Comparison of ENCODE assay signal across 23 cellular contexts in genomic region chr10:61398730-61399129, GRCh38. TPM values are rescaled to one million over a fixed set of nuclear protein-coding genes. Genes with fewer than 3 reads are reported as not detected.
DNase-seq lines count a peak whose midpoint lies in the region; ATAC-seq, FAIRE-seq and TF ChIP-seq lines count a peak whose summit lies in the region.
"Had no signal": no experiment of that assay in that cellular context is flagged by ENCODE, and none has a peak within 500 bp of the region (broad histone marks: within the 10 kb centered on the region; RNA-seq: fewer than 3 reads in every experiment).

No MANE protein-coding gene starts in this region.

- H3K27me3 ChIP-seq in KMS-11 (ENCODE audit: insufficient read depth, low read depth) (no peaks in the 10 kb centered on the region), mesenchymal stem cell (ENCODE audit: control insufficient read depth in 1 of 2, insufficient read depth in 1 of 2, low read length in 2 of 2) (no peaks in the 10 kb centered on the region), foreskin keratinocyte (no peaks in the 10 kb centered on the region), colonic mucosa (no peaks in the 10 kb centered on the region)
- H3K27me3 ChIP-seq: Peyer's patch had no signal

- CTCF ChIA-PET in A549 (lab: Yijun Ruan, JAX) = interaction anchor here (1.1 kb wide), 1 partner anchor 7 kb away, joined by 3 read pairs; no protein-coding TSS in a partner anchor

- no peak for TF ChIP-seq CTCF in A549 (IDR thresholded peaks at IDR 0.05)
- TF ChIP-seq CTCF in KMS-11 (conservative IDR thresholded peaks at IDR 0.05; ENCODE audit: low read depth, low read length) = no peak
- no peak for TF ChIP-seq CTCF in astrocyte of the spinal cord (IDR thresholded peaks at IDR 0.05; ENCODE audit: low read depth, low read length)
- TF ChIP-seq CTCF in foreskin keratinocyte (conservative IDR thresholded peaks at IDR 0.05) = no peak
- no peak for TF ChIP-seq CTCF in colonic mucosa (IDR thresholded peaks at IDR 0.05)

- TF ChIP-seq POLR2A in A549 (IDR thresholded peaks at IDR 0.05; ENCODE audit: low read length) = no peak

- H3K14ac ChIP-seq in mesenchymal stem cell (ENCODE audit: low read length in 2 of 2) = no peak overlapping the region

- H3K27ac ChIP-seq in A549 (no peak overlapping the region), KMS-11 (no peak overlapping the region), mesenchymal stem cell (ENCODE audit: low read length, poor library complexity, severe bottlenecking) (no peak overlapping the region), foreskin keratinocyte (no peak overlapping the region), colonic mucosa (no peak overlapping the region)
- H3K27ac ChIP-seq: C4-2B, SK-N-MC had no signal

- H3K18ac ChIP-seq in mesenchymal stem cell (ENCODE audit: low read depth in 1 of 2, low read length in 2 of 2) = no peak overlapping the region

- H2AFZ ChIP-seq in KMS-11 (ENCODE audit: low read depth) = peak overlapping the region; percentile 43; the same call in 1 of the 2 replicates
- H2AFZ ChIP-seq in mesenchymal stem cell (ENCODE audit: low read depth, low read length) = no peak overlapping the region
- H2AFZ ChIP-seq: GM23338 had no signal

- H3K4me1 ChIP-seq in A549 = peaks cover 7% of the 10 kb centered on the region; the same call in 1 of the 3 replicates
- peaks cover 6% of the 10 kb centered on the region for H3K4me1 ChIP-seq in KMS-11 (ENCODE audit: low read depth, poor library complexity, severe bottlenecking)
- no peaks in the 10 kb centered on the region for H3K4me1 ChIP-seq in mesenchymal stem cell (ENCODE audit: control insufficient read depth, insufficient read depth, low read depth, low read length)
- no peaks in the 10 kb centered on the region for H3K4me1 ChIP-seq in foreskin keratinocyte
- no peaks in the 10 kb centered on the region for H3K4me1 ChIP-seq in colonic mucosa

- H3K4me3 ChIP-seq in A549 = no peak overlapping the region
- H3K4me3 ChIP-seq in KMS-11 (IDR thresholded peaks at IDR 0.05; ENCODE audit: insufficient read depth, low read depth, low read length) = no peak overlapping the region
- H3K4me3 ChIP-seq in astrocyte of the spinal cord (ENCODE audit: low read depth, low read length) = no peak overlapping the region
- H3K4me3 ChIP-seq in mesenchymal stem cell (ENCODE audit: insufficient read depth in 1 of 2, low read depth in 1 of 2, low read length in 2 of 2) = no peak overlapping the region
- no peak overlapping the region for H3K4me3 ChIP-seq in colonic mucosa
- H3K4me3 ChIP-seq: GM12878, GM23338, Peyer's patch, SK-N-MC had no signal

- H3K4me2 ChIP-seq in A549 (0 out of 3 replicates have a peak overlapping the region, but pooled peaks have one; percentile 1), KMS-11 (no peak overlapping the region), mesenchymal stem cell (ENCODE audit: low read length, poor library complexity, severe bottlenecking) (no peak overlapping the region)
- H3K4me2 ChIP-seq: GM23338 had no signal

- no peak overlapping the region for H2BK12ac ChIP-seq in mesenchymal stem cell (ENCODE audit: low read length in 2 of 2)

- no peak overlapping the region for H4K8ac ChIP-seq in mesenchymal stem cell (ENCODE audit: low read length)

- peak in 1 of 2 experiments; percentile 53; a peak in 1 of 6 replicates for ATAC-seq in A549
- ATAC-seq in foreskin keratinocyte = no peak
- no peak for ATAC-seq in GM18907 (IDR thresholded peaks at IDR 0.05; ENCODE audit: unreplicated experiment)
- ATAC-seq: GM12878, GM23338, HCT116 had no signal

- H3K9ac ChIP-seq in KMS-11 (no peak overlapping the region), mesenchymal stem cell (ENCODE audit: low read length) (peak overlapping the region; percentile 28), colonic mucosa (ENCODE audit: low read depth in 2 of 2, low read length in 2 of 2) (no peak overlapping the region)

- H2BK5ac ChIP-seq in mesenchymal stem cell (ENCODE audit: low read depth, low read length, poor library complexity, severe bottlenecking) = no peak overlapping the region

- no peak overlapping the region for H3K4ac ChIP-seq in mesenchymal stem cell (ENCODE audit: low read depth in 1 of 2, low read length in 2 of 2)

- no peaks in the 10 kb centered on the region for H3K36me3 ChIP-seq in KMS-11 (ENCODE audit: insufficient read depth)
- no peaks in the 10 kb centered on the region for H3K36me3 ChIP-seq in mesenchymal stem cell (ENCODE audit: control insufficient read depth in 1 of 2, insufficient read depth in 2 of 2, low read depth in 1 of 2, low read length in 2 of 2)
- no peaks in the 10 kb centered on the region for H3K36me3 ChIP-seq in colonic mucosa
- H3K36me3 ChIP-seq: Peyer's patch had no signal

- no peak for TF ChIP-seq EP300 in A549 (IDR thresholded peaks at IDR 0.05)

- no peak overlapping the region for H2BK15ac ChIP-seq in mesenchymal stem cell (ENCODE audit: low read depth, poor library complexity, severe bottlenecking)

- no peak overlapping the region for H4K91ac ChIP-seq in mesenchymal stem cell (ENCODE audit: low read length)

- H3K23ac ChIP-seq in mesenchymal stem cell (ENCODE audit: low read length in 2 of 2) = no peak overlapping the region

- DNase-seq in A549 (ENCODE audit: low read depth in 1 of 2, low spot score in 1 of 2) (peak in 1 of 2 experiments; percentile 10), astrocyte of the spinal cord (ENCODE audit: low read depth, low spot score) (peak; percentile 31), mesenchymal stem cell (no peak), NOMO-1 treated with dmso at 0.1 percent for 144 hours (lab: John Stamatoyannopoulos, UW; ENCODE audit: unreplicated experiment) (no peak), foreskin keratinocyte (no peak), colonic mucosa (no peak)
- DNase-seq: DMS153, KG1, NCI-H1105, NCI-H1694, NCI-H510A treated with DMSO at 0.1 percent for 48 hours, NCI-H82, Peyer's patch, Right ventricle myocardium superior had no signal

- H3K9me3 ChIP-seq in A549 = no peaks in the 10 kb centered on the region
- no peaks in the 10 kb centered on the region for H3K9me3 ChIP-seq in mesenchymal stem cell (ENCODE audit: control insufficient read depth, low read length)
- H3K9me3 ChIP-seq in colonic mucosa = no peaks in the 10 kb centered on the region
- H3K9me3 ChIP-seq: Caco-2, Peyer's patch had no signal

- H4K20me1 ChIP-seq in KMS-11 (ENCODE audit: insufficient read depth) = no peaks in the 10 kb centered on the region

- POLR2A ChIA-PET in A549 (lab: Yijun Ruan, JAX) = no interaction called here

- no peak overlapping the region for H2AK5ac ChIP-seq in mesenchymal stem cell (ENCODE audit: low read length, severe bottlenecking)

- H3K79me1 ChIP-seq in mesenchymal stem cell (replicated peaks; ENCODE audit: low read length, poor library complexity, severe bottlenecking) = no peaks in the 10 kb centered on the region

- no peak for FAIRE-seq in A549 (lab: Jason Lieb, UNC)
- FAIRE-seq: G401.6, GM12878 had no signal

- TF ChIP-seq RAD21 in A549 (conservative IDR thresholded peaks at IDR 0.05 in 1 of 2, IDR thresholded peaks at IDR 0.05 in 1 of 2) = no peak

- no peaks in the 10 kb centered on the region for H3K79me2 ChIP-seq in KMS-11 (ENCODE audit: insufficient read depth, low read depth)

- in situ Hi-C loops in astrocyte of the spinal cord (cut with HindIII; ENCODE audit: low sequenced_read_pairs) = no loop called here

- intact Hi-C loops in colonic mucosa (cut with DNase I) = no loop called here

- no peak overlapping the region for H2BK120ac ChIP-seq in mesenchymal stem cell (ENCODE audit: low read depth, low read length)

TF ChIP-seq in A549, 52 proteins besides CTCF, POLR2A, EP300 and RAD21:
- TF ChIP-seq NFE2L2 (conservative IDR thresholded peaks at IDR 0.05; ENCODE audit: low read length) (no peak), HDAC2 (IDR thresholded peaks at IDR 0.05) (no peak), CEBPB (IDR thresholded peaks at IDR 0.05) (no peak), ZFP36 (IDR thresholded peaks at IDR 0.05; ENCODE audit: borderline replicate concordance, partially characterized antibody) (no peak), FOSL2 (IDR thresholded peaks at IDR 0.05) (no peak), FOSL2 (CRISPR knock-in tag; IDR thresholded peaks at IDR 0.05) (no peak), GATA3 (IDR thresholded peaks at IDR 0.05; ENCODE audit: borderline replicate concordance) (no peak), NR3C1 (IDR thresholded peaks at IDR 0.05) (no peak), USF2 (IDR thresholded peaks at IDR 0.05) (no peak), ZSCAN20 (CRISPR knock-in tag; IDR thresholded peaks at IDR 0.05) (no peak), NPAS2 (CRISPR knock-in tag; IDR thresholded peaks at IDR 0.05; ENCODE audit: borderline replicate concordance) (no peak), FOSB (CRISPR knock-in tag; IDR thresholded peaks at IDR 0.05) (no peak), MAX (IDR thresholded peaks at IDR 0.05) (no peak), JUNB (IDR thresholded peaks at IDR 0.05) (no peak)

RNA-seq across cellular contexts. Expression of gene TMEM26, which starts 54.5 kb away (rescaled TPM):
- polyA plus RNA-seq in A549 (2011; rRNA removed) = 0.08 and 0.10 TPM in 2 replicates
- not detected in 2 replicates for polyA plus RNA-seq in A549 (2012; cell fraction: cytosol; rRNA removed)
- polyA plus RNA-seq in A549 (2012; cell fraction: nucleus; rRNA removed) = not detected in 2 replicates
- polyA plus RNA-seq in A549 (2017; fragmentation: RNase III; extraction: RNeasy Plus Mini Kit Qiagen cat#74134 plus additional on column Dnase treatment) = 0.03 to 0.09 TPM in 2 of 3 replicates, not detected in the other
- polyA minus RNA-seq in A549 (2011; rRNA and poly(A)+ RNA removed) = 0.12 and 0.15 TPM in 2 replicates
- 11.6 TPM for polyA plus RNA-seq in mesenchymal stem cell (2013, experiment 1 of 2)
- 12.8 TPM for polyA plus RNA-seq in mesenchymal stem cell (2013, experiment 2 of 2)
- total RNA-seq in foreskin keratinocyte = not detected in 2 replicates
- polyA plus RNA-seq in foreskin keratinocyte = not detected in 2 replicates
- total RNA-seq in colonic mucosa = under 1 TPM; 0.32 to 0.50 TPM
- total RNA-seq: Caco-2, GM12878 had no signal
- polyA plus RNA-seq: GM12878 had no signal
